15 cellular contexts compared by ENCODE assay signal in genomic region chr15:54519577-54519976, GRCh38.
DNase-seq lines count a peak whose midpoint lies in the region; ATAC-seq and TF ChIP-seq lines count a peak whose summit lies in the region.
"Had no signal": no experiment of that assay in that cellular context is flagged by ENCODE, and none has a peak within 500 bp of the region (broad histone marks: within the 10 kb centered on the region; RNA-seq: fewer than 3 reads in every experiment).

No MANE protein-coding gene starts in this region.

- H3K27me3 ChIP-seq in left lung (no peaks in the 10 kb centered on the region), right atrium auricular region (no peaks in the 10 kb centered on the region)
- H3K27me3 ChIP-seq: SJSA1 had no signal

- H3K4me3 Mint-ChIP-seq in stimulated activated memory B cell treated with anti-CD40 and anti-IgM and Interleukin-4, amounts not matched to agents 10 μg/mL and 1 μg/mL and 100 μg/mL, for 72 hours: no peak overlapping the region
- H3K4me3 Mint-ChIP-seq in endothelial cell (ENCODE audit: unreplicated experiment): no peak overlapping the region
- H3K4me3 Mint-ChIP-seq: activated CD4-positive, alpha-beta memory T cell treated with anti-CD3 and anti-CD28 coated beads for 36 hours; neural crest cell had no signal

- H3K4me3 ChIP-seq in left lung (no peak overlapping the region), right atrium auricular region (no peak overlapping the region)
- H3K4me3 ChIP-seq: SJSA1 had no signal

- peaks cover 6% of the 10 kb centered on the region for H3K4me1 Mint-ChIP-seq in stimulated activated memory B cell treated with anti-CD40 and anti-IgM and Interleukin-4, amounts not matched to agents 10 μg/mL and 1 μg/mL and 100 μg/mL, for 72 hours
- peaks cover 11% of the 10 kb centered on the region for H3K4me1 Mint-ChIP-seq in endothelial cell (ENCODE audit: unreplicated experiment)
- H3K4me1 Mint-ChIP-seq: neural crest cell had no signal

- DNase-seq in left lung: no peak
- no peak for DNase-seq in foreskin melanocyte
- no peak for DNase-seq in endothelial cell (ENCODE audit: low spot score)
- no peak for DNase-seq in right atrium auricular region (ENCODE audit: low spot score)
- DNase-seq: activated CD4-positive, alpha-beta memory T cell treated with anti-CD3 and anti-CD28 coated beads for 36 hours; anterior cingulate cortex; NCI-H2029 treated with DMSO at 0.1 percent for 48 hours; stimulated activated CD4-positive, alpha-beta T cell treated with anti-CD3 and anti-CD28 coated beads, Interleukin-15, amount 100 ng/mL, for 24 hours had no signal

- intact Hi-C loops in left lung (cut with DNase I): no loop called here

- H3K9me3 ChIP-seq in left lung (no peaks in the 10 kb centered on the region), right atrium auricular region (no peaks in the 10 kb centered on the region)
- H3K9me3 ChIP-seq: SJSA1 had no signal

- peaks cover 2% of the 10 kb centered on the region for H3K9me3 Mint-ChIP-seq in stimulated activated memory B cell treated with anti-CD40 and anti-IgM and Interleukin-4, amounts not matched to agents 10 μg/mL and 1 μg/mL and 100 μg/mL, for 72 hours
- no peaks in the 10 kb centered on the region for H3K9me3 Mint-ChIP-seq in endothelial cell (ENCODE audit: unreplicated experiment)
- H3K9me3 Mint-ChIP-seq: activated CD4-positive, alpha-beta memory T cell treated with anti-CD3 and anti-CD28 coated beads for 36 hours; neural crest cell had no signal

- no peak overlapping the region for H3K27ac Mint-ChIP-seq in stimulated activated memory B cell treated with anti-CD40 and anti-IgM and Interleukin-4, amounts not matched to agents 10 μg/mL and 1 μg/mL and 100 μg/mL, for 72 hours
- no peak overlapping the region for H3K27ac Mint-ChIP-seq in endothelial cell (ENCODE audit: unreplicated experiment)
- H3K27ac Mint-ChIP-seq: activated CD4-positive, alpha-beta memory T cell treated with anti-CD3 and anti-CD28 coated beads for 36 hours had no signal

- H3K27me3 Mint-ChIP-seq in stimulated activated memory B cell treated with anti-CD40 and anti-IgM and Interleukin-4, amounts not matched to agents 10 μg/mL and 1 μg/mL and 100 μg/mL, for 72 hours: no peaks in the 10 kb centered on the region
- no peaks in the 10 kb centered on the region for H3K27me3 Mint-ChIP-seq in endothelial cell (ENCODE audit: unreplicated experiment)

- H3K36me3 ChIP-seq in left lung: no peaks in the 10 kb centered on the region
- H3K36me3 ChIP-seq in right atrium auricular region: no peaks in the 10 kb centered on the region
- H3K36me3 ChIP-seq: SJSA1 had no signal

- ATAC-seq in GM18861 (IDR thresholded peaks at IDR 0.05; ENCODE audit: unreplicated experiment): peak; percentile 72
- peak; percentile 85 for ATAC-seq in HG02623 (IDR thresholded peaks at IDR 0.05; ENCODE audit: unreplicated experiment)
- peak; percentile 65 for ATAC-seq in HG03558 (IDR thresholded peaks at IDR 0.05; ENCODE audit: extremely low read depth, unreplicated experiment)
- ATAC-seq in left lung: peak; percentile 32
- ATAC-seq in stimulated activated memory B cell treated with anti-CD40 and anti-IgM and Interleukin-4, amounts not matched to agents 10 μg/mL and 1 μg/mL and 100 μg/mL, for 72 hours: no peak

- H3K4me1 ChIP-seq in left lung (no peaks in the 10 kb centered on the region), right atrium auricular region (no peaks in the 10 kb centered on the region)
- H3K4me1 ChIP-seq: SJSA1 had no signal

- H3K27ac ChIP-seq in left lung (no peak overlapping the region), right atrium auricular region (no peak overlapping the region)
- H3K27ac ChIP-seq: epithelial cell of prostate, SJSA1 had no signal

- H3K36me3 Mint-ChIP-seq in stimulated activated memory B cell treated with anti-CD40 and anti-IgM and Interleukin-4, amounts not matched to agents 10 μg/mL and 1 μg/mL and 100 μg/mL, for 72 hours: no peaks in the 10 kb centered on the region
- H3K36me3 Mint-ChIP-seq in endothelial cell (ENCODE audit: low read depth, unreplicated experiment): no peaks in the 10 kb centered on the region
- H3K36me3 Mint-ChIP-seq: activated CD4-positive, alpha-beta memory T cell treated with anti-CD3 and anti-CD28 coated beads for 36 hours had no signal

- TF ChIP-seq CTCF in left lung (IDR thresholded peaks at IDR 0.05) (no peak), endothelial cell (IDR thresholded peaks at IDR 0.05; ENCODE audit: unreplicated experiment) (no peak), right atrium auricular region (IDR thresholded peaks at IDR 0.05) (no peak)
